8 cellular contexts compared by ENCODE assay signal in the genomic region with DNA sequence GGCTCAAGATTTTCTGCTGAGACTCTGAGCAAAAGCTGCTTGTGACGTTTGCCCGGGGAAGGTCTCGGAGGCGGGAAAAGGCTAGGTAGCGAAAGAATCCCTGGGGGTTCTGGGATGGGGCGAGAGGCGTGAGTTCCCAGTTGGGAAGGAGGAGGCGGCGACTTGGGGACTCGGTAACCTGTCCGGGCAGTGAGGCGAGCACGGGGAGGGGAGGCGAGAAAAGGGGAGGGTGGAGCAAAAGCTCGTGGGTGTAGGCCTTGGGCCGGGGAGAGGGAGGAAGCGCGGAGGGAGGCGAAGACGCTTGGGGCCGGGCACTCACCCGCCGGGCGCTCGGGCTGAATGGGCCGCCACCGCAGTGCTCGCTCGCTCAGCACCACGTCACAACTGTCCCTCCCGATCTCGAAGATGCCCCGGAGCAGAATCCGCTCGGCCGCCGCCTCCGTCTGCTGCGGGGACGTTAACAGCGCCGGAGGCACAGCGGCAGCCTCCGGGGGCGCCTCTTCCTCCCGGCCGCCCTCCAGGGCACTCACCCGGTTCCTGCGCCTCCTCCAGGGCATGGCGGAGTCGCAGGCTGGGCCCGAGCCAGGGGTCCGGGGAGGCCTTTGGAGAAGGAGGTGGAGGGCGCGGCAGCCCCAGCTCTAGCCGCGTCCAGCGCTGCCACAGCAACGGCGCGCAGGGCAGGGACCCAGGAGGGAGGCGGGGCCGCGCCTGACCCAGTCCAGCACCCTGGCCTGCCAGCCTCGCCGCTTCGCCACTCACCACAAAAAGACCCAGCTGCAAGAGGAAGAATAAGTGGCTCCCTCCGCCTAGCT. TPM values are rescaled to one million over a fixed set of nuclear protein-coding genes. Genes with fewer than 3 reads are reported as not detected.
A peak's percentile ranks its signal among the peaks of the same experiment; 100 is the strongest.
DNase-seq lines count a peak whose midpoint lies in the region; ATAC-seq and TF ChIP-seq lines count a peak whose summit lies in the region.

A gene with protein sequence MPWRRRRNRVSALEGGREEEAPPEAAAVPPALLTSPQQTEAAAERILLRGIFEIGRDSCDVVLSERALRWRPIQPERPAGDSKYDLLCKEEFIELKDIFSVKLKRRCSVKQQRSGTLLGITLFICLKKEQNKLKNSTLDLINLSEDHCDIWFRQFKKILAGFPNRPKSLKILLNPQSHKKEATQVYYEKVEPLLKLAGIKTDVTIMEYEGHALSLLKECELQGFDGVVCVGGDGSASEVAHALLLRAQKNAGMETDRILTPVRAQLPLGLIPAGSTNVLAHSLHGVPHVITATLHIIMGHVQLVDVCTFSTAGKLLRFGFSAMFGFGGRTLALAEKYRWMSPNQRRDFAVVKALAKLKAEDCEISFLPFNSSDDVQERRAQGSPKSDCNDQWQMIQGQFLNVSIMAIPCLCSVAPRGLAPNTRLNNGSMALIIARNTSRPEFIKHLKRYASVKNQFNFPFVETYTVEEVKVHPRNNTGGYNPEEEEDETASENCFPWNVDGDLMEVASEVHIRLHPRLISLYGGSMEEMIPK (minus strand): TSS at position 656 of the 812 bp plus-strand sequence. CDS start 99 bp downstream, at position 557.

- H3K27ac Mint-ChIP-seq in memory B cell, result no peak within 1 kb of the TSS

- H3K4me3 ChIP-seq in SJSA1 (peak within 1 kb of the TSS; percentile 25), duodenal mucosa (ENCODE audit: low read depth in 1 of 2, low read length in 2 of 2) (peak within 1 kb of the TSS; percentile 65 to 68), transverse colon (peak within 1 kb of the TSS; percentile 28 to 61 (median 39))

- peak; percentile 91 for ATAC-seq in GM19351 (IDR thresholded peaks at IDR 0.05; ENCODE audit: unreplicated experiment)
- peak; percentile 84 for ATAC-seq in HG03196 (IDR thresholded peaks at IDR 0.05; ENCODE audit: unreplicated experiment)
- ATAC-seq in memory B cell (ENCODE audit: low read depth), result peak; percentile 67

- H3K4me1 ChIP-seq in SJSA1 (replicated peaks), result peaks cover 6% of the 10 kb centered on the region
- peaks cover 27 to 38% of the 10 kb centered on the region in 2 donors for H3K4me1 ChIP-seq in duodenal mucosa (ENCODE audit: control insufficient read depth in 1 of 2, insufficient read depth in 2 of 2, low read length in 2 of 2)
- H3K4me1 ChIP-seq in transverse colon, result peaks cover 0 to 14% (median 6%) of the 10 kb centered on the region in 4 donors

- in situ Hi-C loops in transverse colon (cut with MboI; ENCODE audit: low pct_ligation_motif_present in 1 of 4, low pct_unique_long_range_greater_than_20kb in 1 of 4, low sequenced_read_pairs in 3 of 4), result no loop called here

- peaks cover 14% of the 10 kb centered on the region for H3K27me3 Mint-ChIP-seq in memory B cell

- intact Hi-C loops in transverse colon (cut with DNase I; ENCODE audit: low total_unique reads), result no loop called here

- H3K36me3 ChIP-seq in SJSA1 (no peaks in the 10 kb centered on the region), duodenal mucosa (ENCODE audit: control insufficient read depth in 1 of 2, insufficient read depth in 2 of 2, low read length in 2 of 2) (no peaks in the 10 kb centered on the region), transverse colon (no peaks in the 10 kb centered on the region)

- peak within 1 kb of the TSS; percentile 19 to 27 for H3K9ac ChIP-seq in duodenal mucosa (ENCODE audit: low read depth in 1 of 2, low read length in 2 of 2)

- H3K9me3 ChIP-seq in SJSA1 (replicated peaks) (no peaks in the 10 kb centered on the region; the same call in 1 of the 2 replicates), duodenal mucosa (ENCODE audit: control insufficient read depth in 1 of 2, low read length in 2 of 2) (no peaks in the 10 kb centered on the region), transverse colon (no peaks in the 10 kb centered on the region)

- H3K9me3 Mint-ChIP-seq in memory B cell, result no peaks in the 10 kb centered on the region

- H3K27ac ChIP-seq in SJSA1 (no peak within 1 kb of the TSS), duodenal mucosa (ENCODE audit: low read depth, low read length) (no peak within 1 kb of the TSS), transverse colon (no peak within 1 kb of the TSS)

- TF ChIP-seq POLR2A in transverse colon (IDR thresholded peaks at IDR 0.05), result no peak

- no peaks in the 10 kb centered on the region for H3K36me3 Mint-ChIP-seq in memory B cell

- TF ChIP-seq CTCF in transverse colon (IDR thresholded peaks at IDR 0.05), result no peak

- no peak for TF ChIP-seq EP300 in transverse colon (IDR thresholded peaks at IDR 0.05; ENCODE audit: low read depth)

- H3K4me1 Mint-ChIP-seq in memory B cell, result peaks cover 10% of the 10 kb centered on the region

- H3K4me3 Mint-ChIP-seq in memory B cell, result peak within 1 kb of the TSS; percentile 85

- 6 to 17% methylated on average over 8 to 52 of the region's 68 CpGs for WGBS in transverse colon (ENCODE audit: low coverage in 1 of 2), 2 donors

- DNase-seq in DMS79 (lab: John Stamatoyannopoulos, UW), result peak; percentile 27
- DNase-seq in SJSA1 (ENCODE audit: low read depth in 1 of 2, low spot score in 2 of 2), result peak in 1 of 2 experiments; percentile 3
- peak in 1 of 2 donors; percentile 21 for DNase-seq in memory B cell (ENCODE audit: low spot score in 2 of 2)
- DNase-seq in transverse colon, result peak; percentile 38
- no peak for DNase-seq in NAMALWA (ENCODE audit: low spot score)

- H3K27me3 ChIP-seq in SJSA1 (replicated peaks), result peaks cover 36% of the 10 kb centered on the region
- H3K27me3 ChIP-seq in duodenal mucosa (ENCODE audit: control insufficient read depth in 1 of 2, insufficient read depth in 2 of 2, low read length in 2 of 2), result peaks cover 0 to 3% of the 10 kb centered on the region in 2 donors
- H3K27me3 ChIP-seq in transverse colon, result peaks cover 25% of the 10 kb centered on the region

RNA-seq across cellular contexts. Expression of the gene that starts here (rescaled TPM):
- 0.11 TPM in 1 of 2 replicates, not detected in the other for total RNA-seq in SJSA1 (2014; rRNA removed; shearing (Covaris generic))
- under 1 TPM in 1 of 4 donors, not detected in 3; 0.32 TPM for total RNA-seq in transverse colon

Comparison
In these comparisons a context has a peak if more than half of its experiments do, and no peak if none do; other contexts are left out.
1. Peak in DNase-seq and H3K4me3 ChIP-seq in transverse colon; RNA of the gene not detected or under 1 TPM.